Comparison of ENCODE assay signal across 7 cellular contexts in genomic region chr7:141838581-141838980, GRCh38. TPM values are rescaled to one million over a fixed set of nuclear protein-coding genes. Genes with fewer than 3 reads are reported as not detected.
"Had no signal": no experiment of that assay in that cellular context is flagged by ENCODE, and none has a peak within 500 bp of the region (broad histone marks: within the 10 kb centered on the region; RNA-seq: fewer than 3 reads in every experiment).

No MANE protein-coding gene starts in this region.

- DNase-seq: H9, HCEC 1CT had no signal

- H3K36me3 Mint-ChIP-seq: IgD-negative memory B cell had no signal

- H3K27ac Mint-ChIP-seq: GM23338, IgD-negative memory B cell had no signal

- H3K4me3 Mint-ChIP-seq: GM23338, H9, IgD-negative memory B cell had no signal

- H3K4me1 Mint-ChIP-seq: IgD-negative memory B cell had no signal

- H3K9me3 Mint-ChIP-seq: GM23338, H9, IgD-negative memory B cell had no signal

RNA-seq across cellular contexts. Expression of gene PRSS37, which starts 2.7 kb away (rescaled TPM):
- total RNA-seq: GM23338, H1, H9, HepG2, HT-29 had no signal
